Comparison of ENCODE assay signal across 8 cellular contexts in genomic region chr1:234724517-234725176, GRCh38.
DNase-seq lines count a peak whose midpoint lies in the region; ATAC-seq, FAIRE-seq and TF ChIP-seq lines count a peak whose summit lies in the region.

No MANE protein-coding gene starts in this region.

- H3K9me3 ChIP-seq in CD8-positive, alpha-beta T cell (ENCODE audit: low read length), result no peaks in the 10 kb centered on the region
- H3K9me3 ChIP-seq in Peyer's patch, result no peaks in the 10 kb centered on the region
- no peaks in the 10 kb centered on the region for H3K9me3 ChIP-seq in HepG2 (ENCODE audit: low read length)
- no peaks in the 10 kb centered on the region for H3K9me3 ChIP-seq in suprapubic skin

- peak overlapping the region; percentile 98 for H3K9ac ChIP-seq in HepG2 (ENCODE audit: insufficient read depth, low read depth, low read length)

- H3K36me3 ChIP-seq in CD8-positive, alpha-beta T cell (ENCODE audit: insufficient read depth, low read length), result no peaks in the 10 kb centered on the region
- H3K36me3 ChIP-seq in Peyer's patch, result no peaks in the 10 kb centered on the region
- H3K36me3 ChIP-seq in HepG2 (replicated peaks in 1 of 2; ENCODE audit: control insufficient read depth in 1 of 2, insufficient read depth in 2 of 2, low read length in 2 of 2), result no peaks in the 10 kb centered on the region; a peak in 1 of 5 replicates
- H3K36me3 ChIP-seq in suprapubic skin, result no peaks in the 10 kb centered on the region

- H3K27ac ChIP-seq in CD8-positive, alpha-beta T cell (ENCODE audit: low read depth, low read length), result peak overlapping the region; percentile 83
- H3K27ac ChIP-seq in Peyer's patch (peak overlapping the region; percentile 82 to 96 (median 90)), HepG2 (ENCODE audit: extremely low read length, insufficient read depth, low read length) (peak overlapping the region; percentile 99), suprapubic skin (peak overlapping the region; percentile 98)

- peak in 4 of 7 experiments; percentile 18 to 29 (median 24) for DNase-seq in CD8-positive, alpha-beta T cell
- DNase-seq in Peyer's patch (peak in 2 of 3 donors; percentile 78 to 82), MCF 10A (ENCODE audit: unreplicated experiment) (no peak), HepG2 (ENCODE audit: low spot score) (no peak), suprapubic skin (ENCODE audit: low spot score in 2 of 2) (peak; percentile 90 to 91), T-helper 9 cell (no peak), retina (no peak)

- POLR2A ChIA-PET in CD8-positive, alpha-beta T cell (lab: Charles Lee), result interaction anchor here (0.6 to 4.9 kb wide), 28 partner anchors 8 to 287 kb away, joined by 3 to 115 read pairs (median 4); partner anchors contain the start of gene IRF2BP2
- POLR2A ChIA-PET in MCF 10A (lab: Yijun Ruan, JAX), result interaction anchor here (0.6 to 12.7 kb wide), 85 partner anchors 8 to 779 kb away, joined by 3 to 563 read pairs (median 7); partner anchors contain the start of genes B3GALNT2, COA6 and IRF2BP2
- POLR2A ChIA-PET in HepG2 (lab: Yijun Ruan, JAX), result interaction anchor here (0.6 to 19.4 kb wide), 59 partner anchors 9 to 436 kb away, joined by 3 to 1137 read pairs (median 8); partner anchors contain the start of genes IRF2BP2 and RBM34

- H3K4me3 Mint-ChIP-seq in CD8-positive, alpha-beta T cell, result peak overlapping the region; percentile 71
- peak overlapping the region; percentile 61 for H3K4me3 Mint-ChIP-seq in MCF 10A (ENCODE audit: unreplicated experiment)

- H3K27me3 ChIP-seq in CD8-positive, alpha-beta T cell (ENCODE audit: insufficient read depth, low read length), result no peaks in the 10 kb centered on the region
- H3K27me3 ChIP-seq in Peyer's patch (no peaks in the 10 kb centered on the region), HepG2 (ENCODE audit: control insufficient read depth in 1 of 2, insufficient read depth in 2 of 2, low read length in 2 of 2) (no peaks in the 10 kb centered on the region), suprapubic skin (no peaks in the 10 kb centered on the region)

- peaks cover 63% of the 10 kb centered on the region for H3K4me1 Mint-ChIP-seq in CD8-positive, alpha-beta T cell (ENCODE audit: low read depth)
- H3K4me1 Mint-ChIP-seq in MCF 10A (ENCODE audit: insufficient read depth, unreplicated experiment), result peaks cover 70% of the 10 kb centered on the region

- peak; percentile 60 for ATAC-seq in CD8-positive, alpha-beta T cell
- ATAC-seq in HG02610 (IDR thresholded peaks at IDR 0.05; ENCODE audit: unreplicated experiment) (peak; percentile 12), HepG2 (peak; percentile 80)

- H3K4me3 ChIP-seq in CD8-positive, alpha-beta T cell (ENCODE audit: low read depth, low read length), result peak overlapping the region; percentile 28
- H3K4me3 ChIP-seq in Peyer's patch (peak overlapping the region in 3 of 4 donors; percentile 12 to 25 (median 24)), HepG2 (replicated peaks in 1 of 3; ENCODE audit: insufficient read depth in 1 of 3, low read depth in 2 of 3, low read length in 3 of 3) (peak overlapping the region; percentile 3 to 57 (median 6); a peak in 4 of 6 replicates), suprapubic skin (peak overlapping the region; percentile 31)

- TF ChIP-seq RAD21 in HepG2 (CRISPR knock-in tag; IDR thresholded peaks at IDR 0.05), result peak; percentile 29; the same call in 1 of the 2 replicates

- no peak overlapping the region for H2AFZ ChIP-seq in HepG2 (ENCODE audit: low read length)

- in situ Hi-C loops in HepG2 (cut with HindIII; ENCODE audit: extremely low pct_ligation_motif_present, low pct_unique_long_range_greater_than_20kb), result loop anchor here (5.0 to 10.0 kb wide), 3 partner anchors 153 to 360 kb away; no protein-coding TSS in a partner anchor

- H3K27me3 Mint-ChIP-seq in CD8-positive, alpha-beta T cell (ENCODE audit: low read depth), result no peaks in the 10 kb centered on the region
- no peaks in the 10 kb centered on the region for H3K27me3 Mint-ChIP-seq in MCF 10A (ENCODE audit: insufficient read depth, unreplicated experiment)

- TF ChIP-seq CTCF in CD8-positive, alpha-beta T cell (IDR thresholded peaks at IDR 0.05), result no peak
- TF ChIP-seq CTCF in Peyer's patch (IDR thresholded peaks at IDR 0.05) (peak in 1 of 6 experiments; percentile 6), MCF 10A (IDR thresholded peaks at IDR 0.05; ENCODE audit: unreplicated experiment) (no peak), HepG2 (CRISPR knock-in tag; IDR thresholded peaks at IDR 0.05) (no peak; the same call in 1 of the 2 replicates), suprapubic skin (IDR thresholded peaks at IDR 0.05) (no peak)

- intact Hi-C loops in CD8-positive, alpha-beta T cell (cut with DNase I, micrococcal nuclease), result loop anchor here (1.0 to 10.0 kb wide), 9 partner anchors 34 to 288 kb away; no protein-coding TSS in a partner anchor
- intact Hi-C loops in MCF 10A (cut with micrococcal nuclease) (loop anchor here (1.0 to 2.0 kb wide), 9 partner anchors 48 to 359 kb away; no protein-coding TSS in a partner anchor), HepG2 (cut with micrococcal nuclease; ENCODE audit: unreplicated experiment) (loop anchor here (1.0 to 10.0 kb wide), 8 partner anchors 27 to 359 kb away; no protein-coding TSS in a partner anchor)

- no peaks in the 10 kb centered on the region for H3K36me3 Mint-ChIP-seq in CD8-positive, alpha-beta T cell
- H3K36me3 Mint-ChIP-seq in MCF 10A (ENCODE audit: insufficient read depth, unreplicated experiment), result no peaks in the 10 kb centered on the region

- H3K4me2 ChIP-seq in HepG2 (ENCODE audit: low read depth, low read length), result peak overlapping the region; percentile 78

- H3K79me2 ChIP-seq in HepG2 (ENCODE audit: insufficient read depth, low read length), result peaks cover 29% of the 10 kb centered on the region

- TF ChIP-seq POLR2A in Peyer's patch (IDR thresholded peaks at IDR 0.05) (peak in 1 of 2 donors; percentile 24), HepG2 (IDR thresholded peaks at IDR 0.05; ENCODE audit: insufficient read depth in 1 of 2, low read depth in 2 of 2, low read length in 2 of 2) (peak; percentile 84 to 87), suprapubic skin (IDR thresholded peaks at IDR 0.05) (peak; percentile 5 to 18)

- BruUV-seq in MCF 10A (replicated peaks; lab: Mats Ljungman, UMichigan), result no TSS peak
- BruUV-seq in HepG2 (replicated peaks; lab: Mats Ljungman, UMichigan), result TSS peak; percentile 50

- CTCF ChIA-PET in CD8-positive, alpha-beta T cell (lab: Charles Lee), result interaction anchor here (0.8 to 2.6 kb wide), 9 partner anchors 13 to 359 kb away, joined by 3 to 21 read pairs (median 4); no protein-coding TSS in a partner anchor
- CTCF ChIA-PET in MCF 10A (lab: Yijun Ruan, JAX), result interaction anchor here (0.6 to 8.3 kb wide), 23 partner anchors 10 to 364 kb away, joined by 3 to 76 read pairs (median 5); partner anchors contain the start of gene IRF2BP2
- CTCF ChIA-PET in HepG2 (lab: Yijun Ruan, JAX; ENCODE audit: low intra/inter-chr PET ratio, low total read pairs), result no interaction called here

- no peak for FAIRE-seq in HepG2 (lab: Jason Lieb, UNC)

- H3K27ac Mint-ChIP-seq in CD8-positive, alpha-beta T cell, result peak overlapping the region; percentile 92
- H3K27ac Mint-ChIP-seq in MCF 10A (ENCODE audit: low read depth, unreplicated experiment), result peak overlapping the region; percentile 96

- under 1% methylated on average over 11 of the region's 16 CpGs for WGBS in HepG2 (ENCODE audit: low lambda C conversion rate)
- 4% methylated on average over 11 of the region's 16 CpGs for WGBS in suprapubic skin

- no peaks in the 10 kb centered on the region for H3K9me3 Mint-ChIP-seq in CD8-positive, alpha-beta T cell
- no peaks in the 10 kb centered on the region for H3K9me3 Mint-ChIP-seq in MCF 10A (ENCODE audit: unreplicated experiment)

- H4K20me1 ChIP-seq in HepG2 (ENCODE audit: insufficient read depth, low read length), result no peaks in the 10 kb centered on the region

- peaks cover 38% of the 10 kb centered on the region for H3K4me1 ChIP-seq in CD8-positive, alpha-beta T cell (ENCODE audit: insufficient read depth, low read length)
- H3K4me1 ChIP-seq in Peyer's patch, result peaks cover 14 to 70% (median 35%) of the 10 kb centered on the region in 4 donors
- peaks cover 95% of the 10 kb centered on the region for H3K4me1 ChIP-seq in HepG2 (ENCODE audit: insufficient read depth, low read length)
- peaks cover 84% of the 10 kb centered on the region for H3K4me1 ChIP-seq in suprapubic skin

- TF ChIP-seq EP300 in HepG2 (IDR thresholded peaks at IDR 0.05; ENCODE audit: low read depth in 2 of 2, low read length in 2 of 2) (peak; percentile 13 to 15; a peak in 2 of 4 replicates), HepG2 (CRISPR knock-in tag; IDR thresholded peaks at IDR 0.05; ENCODE audit: borderline replicate concordance) (no peak), suprapubic skin (IDR thresholded peaks at IDR 0.05) (peak; percentile 5)

TF ChIP-seq in HepG2, 621 proteins besides CTCF, POLR2A, EP300 and RAD21 (continues in another document):
- TF ChIP-seq ZNF891 (CRISPR knock-in tag; IDR thresholded peaks at IDR 0.05) (peak; percentile 74; the same call in 1 of the 2 replicates), RORA (CRISPR knock-in tag; IDR thresholded peaks at IDR 0.05) (peak; percentile 1; the same call in 1 of the 2 replicates), BRD4 (CRISPR knock-in tag; IDR thresholded peaks at IDR 0.05) (peak; percentile 85), THAP11 (CRISPR knock-in tag; IDR thresholded peaks at IDR 0.05) (no peak), MTF1 (CRISPR knock-in tag; IDR thresholded peaks at IDR 0.05) (no peak), NFKBIZ (CRISPR knock-in tag; IDR thresholded peaks at IDR 0.05) (0 out of 2 replicates have a peak, but pooled peaks have one; percentile 19), ARHGAP35 (CRISPR knock-in tag; IDR thresholded peaks at IDR 0.05; ENCODE audit: borderline replicate concordance) (no peak), ZBTB43 (CRISPR knock-in tag; conservative IDR thresholded peaks at IDR 0.05) (peak; percentile 62; the same call in 1 of the 2 replicates), NCOA1 (CRISPR knock-in tag; IDR thresholded peaks at IDR 0.05) (0 out of 2 replicates have a peak, but pooled peaks have one; percentile 79), SP4 (CRISPR knock-in tag; IDR thresholded peaks at IDR 0.05) (no peak; the same call in 1 of the 2 replicates), AKAP8 (CRISPR knock-in tag; IDR thresholded peaks at IDR 0.05) (0 out of 2 replicates have a peak, but pooled peaks have one; percentile 5), IRX3 (CRISPR knock-in tag; IDR thresholded peaks at IDR 0.05; ENCODE audit: borderline replicate concordance, low read depth) (no peak), ZNF850 (CRISPR knock-in tag; conservative IDR thresholded peaks at IDR 0.05) (peak; percentile 22; the same call in 1 of the 2 replicates)

Comparison
In these comparisons a context has a peak if more than half of its experiments do, and no peak if none do; other contexts are left out.
1. ATAC-seq: peak in every context shown above with its lines; median percentile 80 in HepG2; 60 in CD8-positive, alpha-beta T cell; 12 in HG02610.
2. DNase-seq: peak in CD8-positive, alpha-beta T cell (4 of 7), Peyer's patch (2 of 3) and suprapubic skin (2 of 2); none in MCF 10A (single experiment), HepG2 (single experiment), T-helper 9 cell (single experiment) and retina (single experiment).
3. Peak in every context shown above with its lines, with median percentiles within 50 percentile points of each other: H3K27ac ChIP-seq and H3K4me3 ChIP-seq.